In the genomic region with DNA sequence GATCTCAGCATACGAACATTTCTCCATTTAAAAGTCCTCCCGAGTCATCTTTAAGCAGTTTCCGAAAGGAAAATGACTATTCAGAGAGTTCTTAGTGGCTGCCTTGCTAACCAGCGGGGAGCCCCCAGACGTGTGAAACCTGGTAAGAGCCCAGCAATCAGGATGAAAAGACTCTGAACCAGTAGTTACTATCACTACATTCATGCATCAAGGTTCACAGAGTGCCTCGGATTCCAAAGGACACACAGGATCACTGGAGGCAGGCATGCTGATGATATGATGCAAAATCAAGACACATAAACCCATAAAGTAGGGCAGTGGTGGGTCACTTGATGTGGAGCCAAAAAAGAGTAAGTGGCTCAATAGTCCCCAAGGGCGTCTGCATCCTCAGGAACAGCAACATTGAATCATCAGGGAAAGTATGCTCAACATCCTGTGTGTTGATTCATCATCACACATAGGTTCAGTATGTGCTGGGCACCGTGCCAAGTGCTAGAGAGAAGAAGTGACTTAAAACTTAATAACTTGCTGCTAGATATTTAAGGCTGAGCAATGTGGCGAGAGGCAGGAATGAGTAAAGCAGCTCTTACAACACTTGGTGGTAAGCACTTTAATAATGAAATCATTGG, we compare ENCODE assay signal across 10 cellular contexts. TPM values are rescaled to one million over a fixed set of nuclear protein-coding genes. Genes with fewer than 3 reads are reported as not detected.
DNase-seq lines count a peak whose midpoint lies in the region; ATAC-seq, FAIRE-seq and TF ChIP-seq lines count a peak whose summit lies in the region.
"Had no signal": no experiment of that assay in that cellular context is flagged by ENCODE, and none has a peak within 500 bp of the region (broad histone marks: within the 10 kb centered on the region; RNA-seq: fewer than 3 reads in every experiment).

No MANE protein-coding gene starts in this region.

- ATAC-seq in HG03025 (IDR thresholded peaks at IDR 0.05; ENCODE audit: low FRiP score, unreplicated experiment), result no peak

- H3K4me1 ChIP-seq in HEK293 (ENCODE audit: control insufficient read depth, insufficient read depth, low read length), result no peaks in the 10 kb centered on the region; the same call in 1 of the 2 replicates
- H3K4me1 ChIP-seq in left ventricle myocardium inferior, result peaks cover 11% of the 10 kb centered on the region
- peaks cover 3 to 17% of the 10 kb centered on the region in 2 donors for H3K4me1 ChIP-seq in small intestine (ENCODE audit: control insufficient read depth in 2 of 2, insufficient read depth in 1 of 2, low read depth in 1 of 2, low read length in 1 of 2)

- H3K27me3 ChIP-seq in left ventricle myocardium inferior (ENCODE audit: low read depth) (peaks cover 29% of the 10 kb centered on the region), small intestine (ENCODE audit: control insufficient read depth in 2 of 2, insufficient read depth in 2 of 2, low read length in 2 of 2) (no peaks in the 10 kb centered on the region)

- no peak for FAIRE-seq in small intestine (lab: Jason Lieb, UNC)
- FAIRE-seq: GM18507, islet of Langerhans had no signal

- peak; percentile 91 for DNase-seq in AG20443 (ENCODE audit: low spot score)
- DNase-seq in SKM-1 treated with dmso at 0.1 percent for 144 hours (lab: John Stamatoyannopoulos, UW; ENCODE audit: unreplicated experiment), result peak; percentile 95
- DNase-seq in left ventricle myocardium inferior, result peak; percentile 73
- peak; percentile 99 for DNase-seq in small intestine
- DNase-seq in NCI-H128 (lab: John Stamatoyannopoulos, UW; ENCODE audit: unreplicated experiment), result no peak

- POLR2A ChIA-PET in HEK293 (lab: Yijun Ruan, JAX), result interaction anchor here (1.0 kb wide), 1 partner anchor 36 kb away, joined by 5 read pairs; no protein-coding TSS in a partner anchor

- H3K27ac ChIP-seq in HEK293 (ENCODE audit: extremely low read depth, low read depth, low read length) (peak overlapping the region; percentile 13; the same call in 1 of the 2 replicates), adipose tissue (ENCODE audit: low read depth, low read length) (peak overlapping the region; percentile 55), left ventricle myocardium inferior (replicated peaks) (peak overlapping the region; percentile 11), small intestine (ENCODE audit: low read depth in 1 of 2, low read length in 1 of 2) (peak overlapping the region; percentile 66 to 68)

- 26 to 35% (median 29%) methylated on average over 9 of the region's 9 CpGs for WGBS in adipose tissue, 3 donors
- WGBS in small intestine, 3 donors, result 25 to 37% (median 35%) methylated on average over 9 of the region's 9 CpGs

- TF ChIP-seq CTCF in HEK293 (tag by site-specific recombination; IDR thresholded peaks at IDR 0.05) (no peak), left ventricle myocardium inferior (IDR thresholded peaks at IDR 0.05; ENCODE audit: borderline replicate concordance) (no peak)

- H3K36me3 ChIP-seq in HEK293 (ENCODE audit: control insufficient read depth in 2 of 2, insufficient read depth in 1 of 2, low read length in 2 of 2) (no peaks in the 10 kb centered on the region), left ventricle myocardium inferior (no peaks in the 10 kb centered on the region), small intestine (ENCODE audit: control insufficient read depth in 2 of 2, insufficient read depth in 2 of 2, low read length in 2 of 2) (no peaks in the 10 kb centered on the region)

- no peaks in the 10 kb centered on the region for H3K9me3 ChIP-seq in HEK293 (ENCODE audit: control insufficient read depth, insufficient read depth, low read depth, low read length)
- H3K9me3 ChIP-seq in left ventricle myocardium inferior (replicated peaks), result no peaks in the 10 kb centered on the region
- no peaks in the 10 kb centered on the region for H3K9me3 ChIP-seq in small intestine (ENCODE audit: control insufficient read depth, low read depth)

- H3K4me3 ChIP-seq in HEK293 (ENCODE audit: low read depth, low read length) (no peak overlapping the region), left ventricle myocardium inferior (no peak overlapping the region), small intestine (ENCODE audit: low read depth in 1 of 2, low read length in 2 of 2) (no peak overlapping the region)

- CTCF ChIA-PET in HEK293 (lab: Yijun Ruan, JAX), result no interaction called here

- intact Hi-C loops in left ventricle myocardium inferior (cut with micrococcal nuclease), result no loop called here

TF ChIP-seq in HEK293, 187 proteins besides CTCF, POLR2A, EP300 and RAD21 (continues in another document):
- TF ChIP-seq TRIM28 (IDR thresholded peaks at IDR 0.05; ENCODE audit: borderline replicate concordance, low read length) (peak; percentile 83), ZNF391 (tag by site-specific recombination; IDR thresholded peaks at IDR 0.05; ENCODE audit: borderline replicate concordance, low read depth) (peak; percentile 24; the same call in 1 of the 2 replicates), ZBTB48 (tag by site-specific recombination; IDR thresholded peaks at IDR 0.05) (no peak), ZNF184 (tag by site-specific recombination; IDR thresholded peaks at IDR 0.05) (peak; percentile 95), ZNF561 (tag by site-specific recombination; IDR thresholded peaks at IDR 0.05; ENCODE audit: borderline replicate concordance) (no peak), ZNF621 (tag by site-specific recombination; IDR thresholded peaks at IDR 0.05) (no peak), ZNF132 (tag by site-specific recombination; IDR thresholded peaks at IDR 0.05; ENCODE audit: borderline replicate concordance) (no peak), GFI1B (tag by site-specific recombination; IDR thresholded peaks at IDR 0.05) (no peak), ZNF433 (tag by site-specific recombination; IDR thresholded peaks at IDR 0.05; ENCODE audit: low read depth) (no peak), GLI2 (tag by site-specific recombination; IDR thresholded peaks at IDR 0.05; ENCODE audit: borderline replicate concordance, low read depth) (no peak), ZNF610 (tag by site-specific recombination; IDR thresholded peaks at IDR 0.05; ENCODE audit: borderline replicate concordance) (no peak), ZNF654 (tag by site-specific recombination; IDR thresholded peaks at IDR 0.05; ENCODE audit: low read depth) (no peak), ZNF529 (tag by site-specific recombination; IDR thresholded peaks at IDR 0.05; ENCODE audit: insufficient replicate concordance) (peak; percentile 70), HIC1 (tag by site-specific recombination; IDR thresholded peaks at IDR 0.05) (0 out of 2 replicates have a peak, but pooled peaks have one; percentile 40), ZNF585B (tag by site-specific recombination; IDR thresholded peaks at IDR 0.05) (no peak), KLF10 (tag by site-specific recombination; IDR thresholded peaks at IDR 0.05) (peak; percentile 63; the same call in 1 of the 2 replicates), ZBTB8A (tag by site-specific recombination; IDR thresholded peaks at IDR 0.05) (no peak), ZNF112 (tag by site-specific recombination; IDR thresholded peaks at IDR 0.05) (peak; percentile 61; the same call in 1 of the 2 replicates)
- TF ChIP-seq, protein P1, sequence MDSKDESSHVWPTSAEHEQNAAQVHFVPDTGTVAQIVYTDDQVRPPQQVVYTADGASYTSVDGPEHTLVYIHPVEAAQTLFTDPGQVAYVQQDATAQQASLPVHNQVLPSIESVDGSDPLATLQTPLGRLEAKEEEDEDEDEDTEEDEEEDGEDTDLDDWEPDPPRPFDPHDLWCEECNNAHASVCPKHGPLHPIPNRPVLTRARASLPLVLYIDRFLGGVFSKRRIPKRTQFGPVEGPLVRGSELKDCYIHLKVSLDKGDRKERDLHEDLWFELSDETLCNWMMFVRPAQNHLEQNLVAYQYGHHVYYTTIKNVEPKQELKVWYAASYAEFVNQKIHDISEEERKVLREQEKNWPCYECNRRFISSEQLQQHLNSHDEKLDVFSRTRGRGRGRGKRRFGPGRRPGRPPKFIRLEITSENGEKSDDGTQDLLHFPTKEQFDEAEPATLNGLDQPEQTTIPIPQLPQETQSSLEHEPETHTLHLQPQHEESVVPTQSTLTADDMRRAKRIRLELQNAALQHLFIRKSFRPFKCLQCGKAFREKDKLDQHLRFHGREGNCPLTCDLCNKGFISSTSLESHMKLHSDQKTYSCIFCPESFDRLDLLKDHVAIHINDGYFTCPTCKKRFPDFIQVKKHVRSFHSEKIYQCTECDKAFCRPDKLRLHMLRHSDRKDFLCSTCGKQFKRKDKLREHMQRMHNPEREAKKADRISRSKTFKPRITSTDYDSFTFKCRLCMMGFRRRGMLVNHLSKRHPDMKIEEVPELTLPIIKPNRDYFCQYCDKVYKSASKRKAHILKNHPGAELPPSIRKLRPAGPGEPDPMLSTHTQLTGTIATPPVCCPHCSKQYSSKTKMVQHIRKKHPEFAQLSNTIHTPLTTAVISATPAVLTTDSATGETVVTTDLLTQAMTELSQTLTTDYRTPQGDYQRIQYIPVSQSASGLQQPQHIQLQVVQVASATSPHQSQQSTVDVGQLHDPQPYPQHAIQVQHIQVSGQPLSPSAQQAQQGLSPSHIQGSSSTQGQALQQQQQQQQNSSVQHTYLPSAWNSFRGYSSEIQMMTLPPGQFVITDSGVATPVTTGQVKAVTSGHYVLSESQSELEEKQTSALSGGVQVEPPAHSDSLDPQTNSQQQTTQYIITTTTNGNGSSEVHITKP (tag by site-specific recombination; IDR thresholded peaks at IDR 0.05), result peak; percentile 34; the same call in 1 of the 2 replicates

RNA-seq across cellular contexts. Expression of gene CCL20, which starts 4.4 kb away (rescaled TPM):
- 10 to 100 TPM in 1 of 3 donors, 1 to 10 TPM in 1, under 1 TPM in 1; 0.40 to 70.1 (median 3.4) TPM for polyA plus RNA-seq in adipose tissue
- not detected for total RNA-seq in left ventricle myocardium inferior
- polyA plus RNA-seq in small intestine, result 10 to 100 TPM in 1 of 3 donors, 1 to 10 TPM in 2; 9.6 to 15.9 (median 9.7) TPM

RNA-seq across cellular contexts. Expression of gene DAW1, which starts 53.4 kb away (rescaled TPM):
- polyA plus RNA-seq in adipose tissue, result 1 to 10 TPM in 1 of 3 donors, under 1 TPM in 1, not detected in 1; 0.03 to 1.1 TPM
- total RNA-seq in left ventricle myocardium inferior, result 0.19 TPM
- polyA plus RNA-seq in small intestine, result not detected

Comparison
In these comparisons a context has a peak if more than half of its experiments do, and no peak if none do; other contexts are left out.
1. H3K27ac ChIP-seq: peak in every context shown above with its lines; median percentile 67 in small intestine; 55 in adipose tissue; 13 in HEK293; 11 in left ventricle myocardium inferior.